14 cellular contexts compared by ENCODE assay signal in the genomic region with DNA sequence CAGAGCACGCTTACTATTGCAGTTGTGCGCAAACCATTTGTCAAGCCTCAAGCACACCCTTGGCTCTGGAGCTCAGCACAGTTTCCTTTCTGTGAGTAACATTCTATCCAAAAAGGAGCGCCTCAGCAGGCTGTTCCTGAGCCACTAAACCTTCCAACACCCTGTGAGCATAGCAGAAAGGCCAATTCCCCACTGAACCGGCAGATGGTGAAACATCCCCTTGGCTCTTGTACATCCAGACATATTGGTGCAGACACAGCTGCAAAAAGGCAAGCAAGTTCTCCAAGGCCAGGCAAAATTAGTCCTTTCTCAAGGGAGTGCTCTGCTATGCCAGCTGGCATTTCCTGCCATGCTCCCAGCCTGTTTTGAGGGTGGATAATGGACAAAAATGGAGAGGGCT. TPM values are rescaled to one million over a fixed set of nuclear protein-coding genes. Genes with fewer than 3 reads are reported as not detected.
A peak's percentile ranks its signal among the peaks of the same experiment; 100 is the strongest.
DNase-seq lines count a peak whose midpoint lies in the region; ATAC-seq, FAIRE-seq and TF ChIP-seq lines count a peak whose summit lies in the region.
"Had no signal": no experiment of that assay in that cellular context is flagged by ENCODE, and none has a peak within 500 bp of the region (broad histone marks: within the 10 kb centered on the region; RNA-seq: fewer than 3 reads in every experiment).

No MANE protein-coding gene starts in this region.

- no peaks in the 10 kb centered on the region for H3K27me3 ChIP-seq in heart right ventricle
- H3K27me3 ChIP-seq in subcutaneous abdominal adipose tissue (ENCODE audit: control insufficient read depth in 5 of 5, insufficient read depth in 4 of 5, low read length in 5 of 5): no peaks in the 10 kb centered on the region
- H3K27me3 ChIP-seq: vagina had no signal

- no peak for TF ChIP-seq POLR2A in H54 (IDR thresholded peaks at IDR 0.05; ENCODE audit: low read depth, low read length)

- H3K36me3 ChIP-seq in heart right ventricle (no peaks in the 10 kb centered on the region), subcutaneous abdominal adipose tissue (ENCODE audit: control insufficient read depth in 5 of 5, insufficient read depth in 5 of 5, low read length in 5 of 5) (no peaks in the 10 kb centered on the region)
- H3K36me3 ChIP-seq: vagina had no signal

- 74 to 81% methylated on average over 4 of the region's 4 CpGs for WGBS in heart right ventricle, 2 donors

- H3K9ac ChIP-seq in subcutaneous abdominal adipose tissue (ENCODE audit: low read length in 5 of 5): no peak overlapping the region

- peak; percentile 70 to 90 (median 85) for ATAC-seq in heart right ventricle
- ATAC-seq: HCT116 had no signal

- H3K4me1 ChIP-seq in heart right ventricle (peaks cover 0 to 34% (median 10%) of the 10 kb centered on the region in 9 donors), subcutaneous abdominal adipose tissue (ENCODE audit: control insufficient read depth in 5 of 5, insufficient read depth in 5 of 5, low read length in 5 of 5) (peaks cover 0 to 37% (median 31%) of the 10 kb centered on the region in 5 donors)
- H3K4me1 ChIP-seq: vagina had no signal

- DNase-seq in H54 (ENCODE audit: insufficient read length, low spot score): no peak
- DNase-seq in anterior cingulate cortex (lab: John Stamatoyannopoulos, UW): peak in 51 of 58 donors; percentile 1 to 83 (median 47)
- peak; percentile 18 to 31 for DNase-seq in heart right ventricle
- DNase-seq in DMS153 (lab: John Stamatoyannopoulos, UW): no peak
- no peak for DNase-seq in stimulated activated CD4-positive, alpha-beta T cell treated with anti-CD3 and anti-CD28 coated beads, Interleukin-4, amount 100 ng/mL, for 24 hours
- no peak for DNase-seq in NCI-H510A treated with DMSO at 0.1 percent for 48 hours (lab: John Stamatoyannopoulos, UW)
- DNase-seq: activated T-cell treated with anti-CD3 and anti-CD28 coated beads, Interleukin-2, amount 50 U/mL, for 24 hours; GDM1; islet precursor cell; MM.1S; OCI-M1 had no signal

- H3K9me3 ChIP-seq in heart right ventricle: no peaks in the 10 kb centered on the region
- H3K9me3 ChIP-seq in subcutaneous abdominal adipose tissue (ENCODE audit: control insufficient read depth in 5 of 5, low read length in 5 of 5): no peaks in the 10 kb centered on the region
- H3K9me3 ChIP-seq: vagina had no signal

- TF ChIP-seq CTCF in heart right ventricle (IDR thresholded peaks at IDR 0.05): peak in 3 of 9 donors; percentile 11 to 38 (median 31)

- intact Hi-C loops in heart right ventricle (cut with DNase I): loop anchor here in 2 of 10 donors (10.0 kb wide), 4 partner anchors 48 to 462 kb away; a partner anchor contains a TSS

- peak; percentile 38 for FAIRE-seq in H54 (lab: Jason Lieb, UNC)

- H3K27ac ChIP-seq in heart right ventricle (peak overlapping the region in 3 of 10 donors; percentile 13 to 31 (median 24)), subcutaneous abdominal adipose tissue (ENCODE audit: low read depth, low read length) (peak overlapping the region; percentile 15)
- H3K27ac ChIP-seq: vagina had no signal

- H3K4me3 ChIP-seq in heart right ventricle (no peak overlapping the region), subcutaneous abdominal adipose tissue (ENCODE audit: low read depth in 1 of 5, low read length in 5 of 5) (no peak overlapping the region)
- H3K4me3 ChIP-seq: vagina had no signal

RNA-seq across cellular contexts. Expression of a gene that starts 44.1 kb away (rescaled TPM):
- total RNA-seq in heart right ventricle: 10 to 100 TPM in 6 of 10 donors, 1 to 10 TPM in 4; 4.7 to 34.9 (median 11.0) TPM
- 1 to 10 TPM; 6.7 to 8.3 TPM for polyA plus RNA-seq in heart right ventricle

Comparison
In these comparisons a context has a peak if more than half of its experiments do, and no peak if none do; other contexts are left out.
1. DNase-seq: peak in anterior cingulate cortex (51 of 58) and heart right ventricle (2 of 2); none in H54 (single experiment), DMS153 (single experiment), stimulated activated CD4-positive, alpha-beta T cell treated with anti-CD3 and anti-CD28 coated beads, Interleukin-4, amount 100 ng/mL, for 24 hours (single experiment) and NCI-H510A treated with DMSO at 0.1 percent for 48 hours (single experiment).